8 cellular contexts compared by ENCODE assay signal in genomic region chr22:36065775-36066544, GRCh38. TPM values are rescaled to one million over a fixed set of nuclear protein-coding genes. Genes with fewer than 3 reads are reported as not detected.
DNase-seq lines count a peak whose midpoint lies in the region; ATAC-seq and TF ChIP-seq lines count a peak whose summit lies in the region.

No MANE protein-coding gene starts in this region.

- peak overlapping the region; percentile 67 for H3K4me3 Mint-ChIP-seq in activated CD8-positive, alpha-beta T cell treated with anti-CD3 and anti-CD28 coated beads for 36 hours

- intact Hi-C loops in activated CD8-positive, alpha-beta T cell treated with anti-CD3 and anti-CD28 coated beads for 36 hours (cut with micrococcal nuclease), result no loop called here
- intact Hi-C loops in right lobe of liver (cut with DNase I), result loop anchor here in 1 of 2 donors (10.0 kb wide), 2 partner anchors 59 to 131 kb away; no protein-coding TSS in a partner anchor

- peak; percentile 86 for DNase-seq in HS-27A (ENCODE audit: low read depth)
- peak; percentile 32 for DNase-seq in NCI-H82 treated with DMSO at 0.1 percent for 48 hours (lab: John Stamatoyannopoulos, UW; ENCODE audit: unreplicated experiment)
- peak; percentile 85 for DNase-seq in activated CD8-positive, alpha-beta T cell treated with anti-CD3 and anti-CD28 coated beads for 36 hours
- DNase-seq in ecto neural progenitor cell (ENCODE audit: low spot score), result peak; percentile 95
- peak; percentile 92 to 97 (median 95) for DNase-seq in right lobe of liver
- peak; percentile 65 to 77 for DNase-seq in stimulated activated CD4-positive, alpha-beta T cell treated with anti-CD3 and anti-CD28 coated beads, Interleukin-2, amount 100 ng/mL, for 48 hours

- H3K9ac ChIP-seq in BLaER1 treated with 17β-estradiol and CSF1 and Interleukin-3, amounts not matched to agents 10 nM and 100 nM, result peak overlapping the region; percentile 54 to 81 (median 72); a peak in 21 of 22 replicates

- WGBS in right lobe of liver (ENCODE audit: insufficient coverage, low coverage, low lambda C conversion rate, missing lambda C conversion rate), result under 1% methylated on average over 24 of the region's 54 CpGs

- H4K20me1 ChIP-seq in BLaER1 treated with 17β-estradiol and CSF1 and Interleukin-3, amounts not matched to agents 10 nM and 100 nM, result peaks cover 0 to 5% (median 0%) of the 10 kb centered on the region in 11 experiments; a peak in 1 of 22 replicates

- peak overlapping the region; percentile 73 to 98 (median 90) for H3K4me2 ChIP-seq in BLaER1 treated with 17β-estradiol and CSF1 and Interleukin-3, amounts not matched to agents 10 nM and 100 nM

- H3K36me3 Mint-ChIP-seq in activated CD8-positive, alpha-beta T cell treated with anti-CD3 and anti-CD28 coated beads for 36 hours (ENCODE audit: low read depth), result no peaks in the 10 kb centered on the region

- POLR2A ChIA-PET in activated CD8-positive, alpha-beta T cell treated with anti-CD3 and anti-CD28 coated beads for 36 hours (lab: Charles Lee), result interaction anchor here (0.6 to 1.3 kb wide), 6 partner anchors 80 to 438 kb away, joined by 3 to 4 read pairs (median 3); partner anchors contain the start of gene APOL6

- peak overlapping the region; percentile 89 for H3K27ac Mint-ChIP-seq in activated CD8-positive, alpha-beta T cell treated with anti-CD3 and anti-CD28 coated beads for 36 hours

- H3K9me3 ChIP-seq in BLaER1 treated with 17β-estradiol and CSF1 and Interleukin-3, amounts not matched to agents 10 nM and 100 nM (replicated peaks in 1 of 11), result peaks cover 0 to 7% (median 0%) of the 10 kb centered on the region in 11 experiments; a peak in 2 of 22 replicates
- no peaks in the 10 kb centered on the region for H3K9me3 ChIP-seq in right lobe of liver

- H3K9me3 Mint-ChIP-seq in activated CD8-positive, alpha-beta T cell treated with anti-CD3 and anti-CD28 coated beads for 36 hours, result no peaks in the 10 kb centered on the region

- TF ChIP-seq POLR2A in right lobe of liver (IDR thresholded peaks at IDR 0.05), result peak; percentile 76

- ATAC-seq in activated CD8-positive, alpha-beta T cell treated with anti-CD3 and anti-CD28 coated beads for 36 hours, result peak; percentile 89
- ATAC-seq in right lobe of liver (peak; percentile 93 to 97 (median 96)), GM18907 (IDR thresholded peaks at IDR 0.05; ENCODE audit: unreplicated experiment) (no peak)

- peak overlapping the region; percentile 5 to 69 (median 55); a peak in 18 of 22 replicates for H3K27ac ChIP-seq in BLaER1 treated with 17β-estradiol and CSF1 and Interleukin-3, amounts not matched to agents 10 nM and 100 nM
- H3K27ac ChIP-seq in right lobe of liver, result peak overlapping the region; percentile 86 to 90 (median 88)

- peak overlapping the region; percentile 51 to 66 (median 56) for H3K4me3 ChIP-seq in BLaER1 treated with 17β-estradiol and CSF1 and Interleukin-3, amounts not matched to agents 10 nM and 100 nM
- peak overlapping the region; percentile 50 to 59 (median 58) for H3K4me3 ChIP-seq in right lobe of liver

- CTCF ChIA-PET in activated CD8-positive, alpha-beta T cell treated with anti-CD3 and anti-CD28 coated beads for 36 hours (lab: Charles Lee), result interaction anchor here (0.6 to 3.7 kb wide), 107 partner anchors 10 to 760 kb away, joined by 3 to 94 read pairs (median 5); partner anchors contain the start of genes APOL3 and RBFOX2

- TF ChIP-seq CTCF in activated CD8-positive, alpha-beta T cell treated with anti-CD3 and anti-CD28 coated beads for 36 hours (IDR thresholded peaks at IDR 0.05), result peak; percentile 100
- TF ChIP-seq CTCF in right lobe of liver (IDR thresholded peaks at IDR 0.05), result peak; percentile 99 to 100 (median 100)

- peaks cover 0 to 5% (median 0%) of the 10 kb centered on the region in 11 experiments; a peak in 1 of 22 replicates for H3K27me3 ChIP-seq in BLaER1 treated with 17β-estradiol and CSF1 and Interleukin-3, amounts not matched to agents 10 nM and 100 nM
- no peaks in the 10 kb centered on the region for H3K27me3 ChIP-seq in right lobe of liver

- peaks cover 8% of the 10 kb centered on the region for H3K4me1 Mint-ChIP-seq in activated CD8-positive, alpha-beta T cell treated with anti-CD3 and anti-CD28 coated beads for 36 hours (ENCODE audit: low read depth)

- H3K27me3 Mint-ChIP-seq in activated CD8-positive, alpha-beta T cell treated with anti-CD3 and anti-CD28 coated beads for 36 hours, result peaks cover 1% of the 10 kb centered on the region

- peaks cover 0 to 13% (median 11%) of the 10 kb centered on the region in 10 experiments; a peak in 13 of 20 replicates for H3K4me1 ChIP-seq in BLaER1 treated with 17β-estradiol and CSF1 and Interleukin-3, amounts not matched to agents 10 nM and 100 nM
- peaks cover 0 to 7% (median 0%) of the 10 kb centered on the region in 4 donors for H3K4me1 ChIP-seq in right lobe of liver

- no peaks in the 10 kb centered on the region for H3K36me3 ChIP-seq in BLaER1 treated with 17β-estradiol and CSF1 and Interleukin-3, amounts not matched to agents 10 nM and 100 nM
- H3K36me3 ChIP-seq in right lobe of liver, result no peaks in the 10 kb centered on the region

RNA-seq across cellular contexts. Expression of gene RBFOX2, which starts 37.3 kb away (rescaled TPM):
- 1 to 10 TPM; 3.1 to 3.3 TPM for total RNA-seq in activated CD8-positive, alpha-beta T cell treated with anti-CD3 and anti-CD28 coated beads for 36 hours
- total RNA-seq in right lobe of liver, result 10 to 100 TPM; 23.9 to 36.5 (median 29.5) TPM

Comparison
In these comparisons a context has a peak if more than half of its experiments do, and no peak if none do; other contexts are left out.
1. DNase-seq: peak in every context shown above with its lines; median percentile 95 in ecto neural progenitor cell; 95 in right lobe of liver; 86 in HS-27A; 85 in activated CD8-positive, alpha-beta T cell treated with anti-CD3 and anti-CD28 coated beads for 36 hours; 71 in stimulated activated CD4-positive, alpha-beta T cell treated with anti-CD3 and anti-CD28 coated beads, Interleukin-2, amount 100 ng/mL, for 48 hours; 32 in NCI-H82 treated with DMSO at 0.1 percent for 48 hours.
2. RNA of gene RBFOX2, which starts 37.3 kb away (total RNA-seq): 23.9 to 36.5 TPM in right lobe of liver; 3.1 to 3.3 TPM in activated CD8-positive, alpha-beta T cell treated with anti-CD3 and anti-CD28 coated beads for 36 hours; every median in the first group is over 4 times any median in the second.